Comparison of ENCODE assay signal across 8 cellular contexts in the genomic region with DNA sequence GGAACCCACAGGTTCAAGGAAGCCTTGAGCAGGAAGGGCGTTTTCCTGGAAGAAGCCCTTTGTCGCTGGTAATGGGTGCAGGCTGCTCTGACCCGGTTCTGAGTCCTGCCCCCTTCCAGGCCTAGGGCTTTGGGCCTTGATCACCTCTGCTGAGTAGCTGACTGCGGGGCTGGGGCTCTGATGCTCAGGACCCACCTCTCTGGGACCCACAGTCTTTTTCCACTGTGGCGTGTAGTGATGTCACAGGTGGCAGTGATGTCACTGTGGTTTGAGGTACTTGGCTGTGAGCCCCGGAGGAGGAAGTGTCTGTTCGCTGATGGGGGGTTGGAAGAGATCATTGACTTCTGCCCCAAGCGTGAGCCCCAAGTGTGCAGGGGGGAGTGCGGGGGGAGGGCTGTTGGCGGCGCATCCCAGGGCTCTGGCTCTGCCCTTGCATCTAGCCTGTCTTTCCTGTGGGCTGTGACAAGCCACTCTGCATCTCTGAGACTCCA. TPM values are rescaled to one million over a fixed set of nuclear protein-coding genes. Genes with fewer than 3 reads are reported as not detected.
DNase-seq lines count a peak whose midpoint lies in the region; ATAC-seq and TF ChIP-seq lines count a peak whose summit lies in the region.

No MANE protein-coding gene starts in this region.

- H4K20me1 ChIP-seq in mammary epithelial cell (ENCODE audit: insufficient read depth, low read length): no peaks in the 10 kb centered on the region

- intact Hi-C loops in mammary epithelial cell (cut with micrococcal nuclease): no loop called here

- H3K4me1 ChIP-seq in mammary epithelial cell (ENCODE audit: insufficient read depth, low read length): peaks cover 5% of the 10 kb centered on the region

- H3K9ac ChIP-seq in mammary epithelial cell (ENCODE audit: insufficient read depth, low read length): no peak overlapping the region

- no peaks in the 10 kb centered on the region for H3K9me3 ChIP-seq in mammary epithelial cell (replicated peaks; ENCODE audit: insufficient read depth, low read length)

- no peak overlapping the region for H3K27ac ChIP-seq in mammary epithelial cell (ENCODE audit: insufficient read depth, low read depth, low read length)

- no peak for TF ChIP-seq CTCF in mammary epithelial cell (conservative IDR thresholded peaks at IDR 0.05 in 1 of 2, IDR thresholded peaks at IDR 0.05 in 1 of 2; ENCODE audit: extremely low read depth in 1 of 2, insufficient read depth in 1 of 2, low read depth in 1 of 2, low read length in 2 of 2)

- no peak overlapping the region for H3K4me3 ChIP-seq in mammary epithelial cell (replicated peaks in 1 of 3; ENCODE audit: insufficient read depth in 1 of 3, low read depth in 2 of 3, low read length in 3 of 3)

- 76% methylated on average over 7 of the region's 11 CpGs for WGBS in mammary epithelial cell (ENCODE audit: low coverage, missing lambda C conversion rate)

- peak; percentile 46 for ATAC-seq in HG03460 (IDR thresholded peaks at IDR 0.05; ENCODE audit: unreplicated experiment)

- H3K79me2 ChIP-seq in mammary epithelial cell (ENCODE audit: insufficient read depth, low read length): no peaks in the 10 kb centered on the region

- CTCF ChIA-PET in mammary epithelial cell (lab: Charles Lee; ENCODE audit: low non-redundant PET): no interaction called here

- peak; percentile 91 for DNase-seq in activated CD8-positive, alpha-beta memory T cell treated with anti-CD3 and anti-CD28 coated beads for 24 hours
- DNase-seq in globus pallidus (ENCODE audit: low spot score) (peak; percentile 50), SK-N-DZ (ENCODE audit: low spot score) (no peak), RPMI8226 (no peak), putamen (ENCODE audit: low spot score) (no peak), mammary epithelial cell (no peak)
- peak; percentile 95 for DNase-seq in stimulated activated CD4-positive, alpha-beta T cell treated with anti-CD3 and anti-CD28 coated beads, Interleukin-2, amount 100 ng/mL, for 4 hours (ENCODE audit: low read depth)

- no peak overlapping the region for H2AFZ ChIP-seq in mammary epithelial cell (ENCODE audit: low read depth, low read length)

- H3K4me2 ChIP-seq in mammary epithelial cell (ENCODE audit: insufficient read depth, low read depth, low read length): no peak overlapping the region

- no TSS peak for BruUV-seq in mammary epithelial cell (replicated peaks; lab: Mats Ljungman, UMichigan)

- no peaks in the 10 kb centered on the region for H3K36me3 ChIP-seq in mammary epithelial cell (ENCODE audit: insufficient read depth, low read length)

- in situ Hi-C loops in mammary epithelial cell (cut with MboI; ENCODE audit: low sequenced_read_pairs in 2 of 2): no loop called here

- dilution Hi-C loops in mammary epithelial cell (cut with HindIII; ENCODE audit: low sequenced_read_pairs): no loop called here

- peaks cover under 1% of the 10 kb centered on the region for H3K27me3 ChIP-seq in mammary epithelial cell (ENCODE audit: insufficient read depth, low read length)

RNA-seq across cellular contexts. Expression of a gene that starts 6.9 kb away (rescaled TPM):
- not detected in 2 replicates for polyA plus RNA-seq in SK-N-DZ (2014; cell fraction: cytosol; rRNA removed)
- polyA plus RNA-seq in SK-N-DZ (2014; cell fraction: nucleus; rRNA removed): not detected in 2 replicates
- under 1 TPM; under 0.01 to 0.09 TPM for total RNA-seq in mammary epithelial cell
- polyA plus RNA-seq in mammary epithelial cell: 0.08 TPM
- not detected for polyA minus RNA-seq in mammary epithelial cell

RNA-seq across cellular contexts. Expression of a gene that starts 56.2 kb away (rescaled TPM):
- 4.5 and 9.9 TPM in 2 replicates for polyA plus RNA-seq in SK-N-DZ (2014; cell fraction: cytosol; rRNA removed)
- 4.1 and 5.7 TPM in 2 replicates for polyA plus RNA-seq in SK-N-DZ (2014; cell fraction: nucleus; rRNA removed)
- 10 to 100 TPM; 57.3 to 64.7 TPM for total RNA-seq in mammary epithelial cell
- 15.2 TPM for polyA plus RNA-seq in mammary epithelial cell
- polyA minus RNA-seq in mammary epithelial cell: 73.6 TPM

Comparison
In these comparisons a context has a peak if more than half of its experiments do, and no peak if none do; other contexts are left out.
1. DNase-seq: peak in activated CD8-positive, alpha-beta memory T cell treated with anti-CD3 and anti-CD28 coated beads for 24 hours (single experiment), globus pallidus (single experiment) and stimulated activated CD4-positive, alpha-beta T cell treated with anti-CD3 and anti-CD28 coated beads, Interleukin-2, amount 100 ng/mL, for 4 hours (single experiment); none in SK-N-DZ (single experiment), RPMI8226 (single experiment), putamen (single experiment) and mammary epithelial cell (single experiment).